ENCODE assay signal across 9 cellular contexts in the genomic region with DNA sequence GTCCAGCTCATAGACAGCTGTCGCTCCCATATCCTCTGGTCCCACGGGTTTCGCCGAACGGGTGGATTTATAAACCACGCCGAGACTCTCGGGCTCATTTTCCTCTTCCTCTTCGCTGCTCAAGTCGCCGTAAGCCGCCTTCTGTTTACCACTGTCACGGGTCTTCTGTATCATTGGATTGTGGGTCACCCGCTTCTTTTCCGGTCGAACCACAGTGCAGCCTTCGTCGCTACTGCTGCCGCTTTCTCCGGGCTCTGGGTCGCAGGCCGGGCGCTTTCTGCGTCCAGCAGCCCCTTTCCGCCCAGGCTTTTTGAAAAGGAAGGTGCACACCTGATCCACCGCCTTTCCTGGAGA. TPM values are rescaled to one million over a fixed set of nuclear protein-coding genes. Genes with fewer than 3 reads are reported as not detected.
DNase-seq lines count a peak whose midpoint lies in the region; ATAC-seq, FAIRE-seq and TF ChIP-seq lines count a peak whose summit lies in the region.
"Had no signal": no experiment of that assay in that cellular context is flagged by ENCODE, and none has a peak within 500 bp of the region (broad histone marks: within the 10 kb centered on the region; RNA-seq: fewer than 3 reads in every experiment).

No MANE protein-coding gene starts in this region.

- DNase-seq in AG10803 (ENCODE audit: low read depth) = no peak
- DNase-seq in hepatic stellate cell (ENCODE audit: low spot score) = peak; percentile 15
- DNase-seq in small intestine = no peak
- DNase-seq in NCI-H2171 (lab: John Stamatoyannopoulos, UW) = no peak
- no peak for DNase-seq in GM10266 (ENCODE audit: extremely low spot score)

- no peaks in the 10 kb centered on the region for H3K36me3 ChIP-seq in small intestine (ENCODE audit: control insufficient read depth in 2 of 2, insufficient read depth in 2 of 2, low read length in 2 of 2)

- peak overlapping the region; percentile 100 for H3K4me3 Mint-ChIP-seq in activated T-helper 17 cell treated with anti-CD3 and anti-CD28 coated beads, Interleukin-2, amount 50 U/mL, for 72 hours

- H3K4me3 ChIP-seq in AG10803 (ENCODE audit: low read length) (peak overlapping the region; percentile 78), small intestine (ENCODE audit: low read depth in 1 of 2, low read length in 2 of 2) (peak overlapping the region; percentile 64 to 76)

- no peak for FAIRE-seq in small intestine (lab: Jason Lieb, UNC)

- no peaks in the 10 kb centered on the region for H3K4me1 Mint-ChIP-seq in activated T-helper 17 cell treated with anti-CD3 and anti-CD28 coated beads, Interleukin-2, amount 50 U/mL, for 72 hours

- ATAC-seq in GM19351 (IDR thresholded peaks at IDR 0.05; ENCODE audit: unreplicated experiment) (peak; percentile 44), HG03378 (IDR thresholded peaks at IDR 0.05; ENCODE audit: unreplicated experiment) (peak; percentile 36)
- ATAC-seq in activated T-helper 17 cell treated with anti-CD3 and anti-CD28 coated beads, Interleukin-2, amount 50 U/mL, for 72 hours (replicated peaks) = peak; percentile 56

- peaks cover 48% of the 10 kb centered on the region for H3K36me3 Mint-ChIP-seq in activated T-helper 17 cell treated with anti-CD3 and anti-CD28 coated beads, Interleukin-2, amount 50 U/mL, for 72 hours (ENCODE audit: low read depth)

- peak overlapping the region; percentile 39 to 96 for H3K27ac ChIP-seq in small intestine (ENCODE audit: low read depth in 1 of 2, low read length in 1 of 2)

- H3K9me3 Mint-ChIP-seq in activated T-helper 17 cell treated with anti-CD3 and anti-CD28 coated beads, Interleukin-2, amount 50 U/mL, for 72 hours = no peaks in the 10 kb centered on the region

- peak overlapping the region; percentile 99 for H3K27ac Mint-ChIP-seq in activated T-helper 17 cell treated with anti-CD3 and anti-CD28 coated beads, Interleukin-2, amount 50 U/mL, for 72 hours

- no peaks in the 10 kb centered on the region for H3K27me3 Mint-ChIP-seq in activated T-helper 17 cell treated with anti-CD3 and anti-CD28 coated beads, Interleukin-2, amount 50 U/mL, for 72 hours

- H3K27me3 ChIP-seq in small intestine (ENCODE audit: control insufficient read depth in 2 of 2, insufficient read depth in 2 of 2, low read length in 2 of 2) = no peaks in the 10 kb centered on the region

- H3K4me1 ChIP-seq in small intestine (ENCODE audit: control insufficient read depth in 2 of 2, insufficient read depth in 1 of 2, low read depth in 1 of 2, low read length in 1 of 2) = no peaks in the 10 kb centered on the region

- 0 to 44% (median 9%) methylated on average over 21 to 26 of the region's 26 CpGs for WGBS in small intestine, 3 donors

- no peak for TF ChIP-seq CTCF in AG10803 (conservative IDR thresholded peaks at IDR 0.05; ENCODE audit: low read length)
- TF ChIP-seq CTCF in GM10266 (IDR thresholded peaks at IDR 0.05; ENCODE audit: control insufficient read depth, insufficient read depth, low read depth, missing control alignments) = no peak

- H3K9me3 ChIP-seq in small intestine (ENCODE audit: control insufficient read depth, low read depth) = no peaks in the 10 kb centered on the region

RNA-seq across cellular contexts. Expression of gene RNF113A, which starts 0.3 kb away (rescaled TPM):
- total RNA-seq in activated T-helper 17 cell treated with anti-CD3 and anti-CD28 coated beads, Interleukin-2, amount 50 U/mL, for 72 hours = 10 to 100 TPM; 22.3 to 25.2 TPM
- 10 to 100 TPM; 17.5 to 27.5 (median 23.2) TPM for polyA plus RNA-seq in small intestine

RNA-seq across cellular contexts. Expression of gene NDUFA1, which starts 0.4 kb away (rescaled TPM):
- 10 to 100 TPM; 70.5 to 96.5 TPM for total RNA-seq in activated T-helper 17 cell treated with anti-CD3 and anti-CD28 coated beads, Interleukin-2, amount 50 U/mL, for 72 hours
- polyA plus RNA-seq in small intestine = 100 to 1,000 TPM; 175 to 420 (median 292) TPM

RNA-seq across cellular contexts. Expression of gene UPF3B, which starts 18.5 kb away (rescaled TPM):
- 10 to 100 TPM; 19.3 to 19.4 TPM for total RNA-seq in activated T-helper 17 cell treated with anti-CD3 and anti-CD28 coated beads, Interleukin-2, amount 50 U/mL, for 72 hours
- 10 to 100 TPM; 13.0 to 22.1 (median 16.2) TPM for polyA plus RNA-seq in small intestine

RNA-seq across cellular contexts. Expression of gene AKAP14, which starts 24.5 kb away (rescaled TPM):
- not detected for total RNA-seq in activated T-helper 17 cell treated with anti-CD3 and anti-CD28 coated beads, Interleukin-2, amount 50 U/mL, for 72 hours
- polyA plus RNA-seq in small intestine = under 1 TPM in 1 of 3 donors, not detected in 2; 0.37 TPM
- total RNA-seq: HT1080 had no signal
